In genomic region chr4:25172964-25173917, GRCh38 we compare ENCODE assay signal across 8 cellular contexts. TPM values are rescaled to one million over a fixed set of nuclear protein-coding genes. Genes with fewer than 3 reads are reported as not detected.
DNase-seq lines count a peak whose midpoint lies in the region; ATAC-seq and TF ChIP-seq lines count a peak whose summit lies in the region.

No MANE protein-coding gene starts in this region.

- no peaks in the 10 kb centered on the region for H4K20me1 ChIP-seq in hepatocyte (ENCODE audit: insufficient read depth, poor library complexity, severe bottlenecking)

- H3K4me1 ChIP-seq in hepatocyte (ENCODE audit: insufficient read depth), result no peaks in the 10 kb centered on the region
- H3K4me1 ChIP-seq in suprapubic skin, result peaks cover 17% of the 10 kb centered on the region
- H3K4me1 ChIP-seq in effector memory CD4-positive, alpha-beta T cell (ENCODE audit: control insufficient read depth, insufficient read depth, low read length, poor library complexity, severe bottlenecking), result no peaks in the 10 kb centered on the region

- H3K9me3 ChIP-seq in hepatocyte (ENCODE audit: low read depth) (no peaks in the 10 kb centered on the region), suprapubic skin (no peaks in the 10 kb centered on the region)
- H3K9me3 ChIP-seq in effector memory CD4-positive, alpha-beta T cell (ENCODE audit: control insufficient read depth, low read length), result no peaks in the 10 kb centered on the region

- H3K27ac ChIP-seq in hepatocyte (peak overlapping the region; percentile 17), suprapubic skin (peak overlapping the region; percentile 64)
- H3K27ac ChIP-seq in effector memory CD4-positive, alpha-beta T cell (ENCODE audit: insufficient read depth, low read length, poor library complexity, severe bottlenecking), result no peak overlapping the region

- no peaks in the 10 kb centered on the region for H3K9me2 ChIP-seq in hepatocyte (replicated peaks; ENCODE audit: insufficient read depth)

- H3K27me3 ChIP-seq in hepatocyte (no peaks in the 10 kb centered on the region), suprapubic skin (no peaks in the 10 kb centered on the region)
- no peaks in the 10 kb centered on the region for H3K27me3 ChIP-seq in effector memory CD4-positive, alpha-beta T cell (replicated peaks; ENCODE audit: control insufficient read depth, insufficient read depth, low read length, poor library complexity, severe bottlenecking)

- DNase-seq in hepatocyte (ENCODE audit: low spot score) (peak; percentile 62), suprapubic skin (ENCODE audit: low spot score in 2 of 2) (no peak)
- DNase-seq in effector memory CD4-positive, alpha-beta T cell, result no peak
- DNase-seq in activated CD4-positive, alpha-beta T cell treated with anti-CD3 and anti-CD28 coated beads, Interleukin-2, amount 50 U/mL, for 1 hour, result no peak

- H3K4me2 ChIP-seq in hepatocyte, result no peak overlapping the region

- no peaks in the 10 kb centered on the region for H3K36me3 ChIP-seq in hepatocyte (replicated peaks; ENCODE audit: insufficient read depth, low read depth)
- H3K36me3 ChIP-seq in suprapubic skin, result peaks cover 4% of the 10 kb centered on the region
- H3K36me3 ChIP-seq in effector memory CD4-positive, alpha-beta T cell (ENCODE audit: control insufficient read depth, insufficient read depth, low read length), result peaks cover 13% of the 10 kb centered on the region

- ATAC-seq in GM18505 (IDR thresholded peaks at IDR 0.05; ENCODE audit: unreplicated experiment), result peak; percentile 87
- peak; percentile 75 for ATAC-seq in HG03442 (IDR thresholded peaks at IDR 0.05; ENCODE audit: unreplicated experiment)
- no peak for ATAC-seq in HG02678 (IDR thresholded peaks at IDR 0.05; ENCODE audit: unreplicated experiment)

- no peak for TF ChIP-seq CTCF in WI38 (IDR thresholded peaks at IDR 0.05; ENCODE audit: low read depth, low read length)
- no peak for TF ChIP-seq CTCF in hepatocyte (IDR thresholded peaks at IDR 0.05; ENCODE audit: poor library complexity)
- no peak for TF ChIP-seq CTCF in suprapubic skin (IDR thresholded peaks at IDR 0.05)

- H2AFZ ChIP-seq in hepatocyte, result no peak overlapping the region

- 65% methylated on average over 3 of the region's 3 CpGs for WGBS in hepatocyte (ENCODE audit: low lambda C conversion rate, missing lambda C conversion rate)
- WGBS in suprapubic skin, result 36% methylated on average over 3 of the region's 3 CpGs

- no peak for TF ChIP-seq POLR2A in GM18505 (IDR thresholded peaks at IDR 0.05; ENCODE audit: borderline replicate concordance, extremely low read depth, insufficient read depth, insufficient read length)
- no peak for TF ChIP-seq POLR2A in suprapubic skin (IDR thresholded peaks at IDR 0.05)

- H3K79me2 ChIP-seq in hepatocyte, result no peaks in the 10 kb centered on the region

- H3K4me3 ChIP-seq in WI38 (ENCODE audit: low read depth, low read length), result peak overlapping the region; percentile 31
- H3K4me3 ChIP-seq in hepatocyte, result no peak overlapping the region
- H3K4me3 ChIP-seq in suprapubic skin, result no peak overlapping the region
- H3K4me3 ChIP-seq in effector memory CD4-positive, alpha-beta T cell (ENCODE audit: insufficient read depth, low read depth, low read length, poor library complexity, severe bottlenecking), result no peak overlapping the region

- TF ChIP-seq EP300 in suprapubic skin (IDR thresholded peaks at IDR 0.05), result no peak

RNA-seq across cellular contexts. Expression of gene SEPSECS, which starts 13.0 kb away (rescaled TPM):
- total RNA-seq in hepatocyte, result 8.5 and 10.3 TPM in 2 replicates
- polyA plus RNA-seq in hepatocyte, result 3.0 and 3.2 TPM in 2 replicates
- 10 to 100 TPM in 2 of 4 donors, 1 to 10 TPM in 2; 4.2 to 21.8 (median 9.6) TPM for total RNA-seq in suprapubic skin
